ENCODE assay signal across 8 cellular contexts in genomic region chr15:83066034-83066760, GRCh38. TPM values are rescaled to one million over a fixed set of nuclear protein-coding genes. Genes with fewer than 3 reads are reported as not detected.
DNase-seq lines count a peak whose midpoint lies in the region; ATAC-seq and TF ChIP-seq lines count a peak whose summit lies in the region.

No MANE protein-coding gene starts in this region.

- DNase-seq in left ventricle myocardium inferior (peak; percentile 25), Right ventricle myocardium inferior (ENCODE audit: missing footprints) (no peak), activated B cell treated with CpG ODN at 0.5 μM for 24 hours (no peak), iPS DF 6.9 (ENCODE audit: low read depth, low spot score) (no peak), GM13977 (ENCODE audit: low spot score) (no peak), mucosa of gallbladder (ENCODE audit: low spot score) (no peak)
- DNase-seq in stimulated activated effector memory CD8-positive, alpha-beta T cell treated with anti-CD3 and anti-CD28 coated beads, Interleukin-12 subunit alpha, Interleukin-12 subunit beta, amount 100 ng/mL, for 72 hours (ENCODE audit: low spot score in 2 of 2), result no peak

- H3K4me1 ChIP-seq in left ventricle myocardium inferior (peaks cover 64% of the 10 kb centered on the region), iPS DF 6.9 (ENCODE audit: control insufficient read depth, insufficient read depth, low read length) (peaks cover 2% of the 10 kb centered on the region; the same call in 1 of the 2 replicates)

- intact Hi-C loops in left ventricle myocardium inferior (cut with micrococcal nuclease), result no loop called here
- intact Hi-C loops in Right ventricle myocardium inferior (cut with DNase I), result loop anchor here (2.0 to 5.0 kb wide), 3 partner anchors 41 to 141 kb away; partner anchors contain the start of genes C15orf40, HDGFL3 and TM6SF1
- intact Hi-C loops in activated B cell treated with CpG ODN at 0.5 μM for 24 hours (cut with micrococcal nuclease), result no loop called here

- peaks cover 8% of the 10 kb centered on the region for H3K36me3 Mint-ChIP-seq in activated B cell treated with CpG ODN at 0.5 μM for 24 hours (ENCODE audit: low read depth)
- peaks cover 14% of the 10 kb centered on the region for H3K36me3 Mint-ChIP-seq in stimulated activated effector memory CD8-positive, alpha-beta T cell treated with anti-CD3 and anti-CD28 coated beads, Interleukin-12 subunit alpha, Interleukin-12 subunit beta, amount 100 ng/mL, for 72 hours

- in situ Hi-C loops in GM13977 (cut with MboI; ENCODE audit: low pct_unique_long_range_greater_than_20kb, low sequenced_read_pairs, unreplicated experiment), result no loop called here

- no peaks in the 10 kb centered on the region for H3K36me3 ChIP-seq in left ventricle myocardium inferior
- no peaks in the 10 kb centered on the region for H3K36me3 ChIP-seq in iPS DF 6.9 (ENCODE audit: control insufficient read depth, insufficient read depth, low read length)

- H3K27me3 Mint-ChIP-seq in activated B cell treated with CpG ODN at 0.5 μM for 24 hours, result no peaks in the 10 kb centered on the region

- CTCF ChIA-PET in activated B cell treated with CpG ODN at 0.5 μM for 24 hours (lab: Charles Lee), result interaction anchor here (0.8 to 1.0 kb wide), 3 partner anchors 8 to 526 kb away, joined by 3 to 4 read pairs (median 4); partner anchors contain the start of genes C15orf40 and RPS17

- ATAC-seq in Right ventricle myocardium inferior (no peak), activated B cell treated with CpG ODN at 0.5 μM for 24 hours (ENCODE audit: low read depth) (no peak), GM18870 (IDR thresholded peaks at IDR 0.05; ENCODE audit: unreplicated experiment) (no peak)
- no peak for ATAC-seq in stimulated activated effector memory CD8-positive, alpha-beta T cell treated with anti-CD3 and anti-CD28 coated beads, Interleukin-12 subunit alpha, Interleukin-12 subunit beta, amount 100 ng/mL, for 72 hours

- H3K4me3 Mint-ChIP-seq in activated B cell treated with CpG ODN at 0.5 μM for 24 hours, result peak overlapping the region; percentile 87
- H3K4me3 Mint-ChIP-seq in stimulated activated effector memory CD8-positive, alpha-beta T cell treated with anti-CD3 and anti-CD28 coated beads, Interleukin-12 subunit alpha, Interleukin-12 subunit beta, amount 100 ng/mL, for 72 hours, result no peak overlapping the region

- H3K4me3 ChIP-seq in left ventricle myocardium inferior, result peak overlapping the region; percentile 95
- H3K4me3 ChIP-seq in iPS DF 6.9 (ENCODE audit: low read length), result peak overlapping the region; percentile 89; the same call in 1 of the 2 replicates

- H3K27ac ChIP-seq in left ventricle myocardium inferior (replicated peaks) (peak overlapping the region; percentile 99), iPS DF 6.9 (ENCODE audit: low read length) (no peak overlapping the region)

- H3K9me3 Mint-ChIP-seq in activated B cell treated with CpG ODN at 0.5 μM for 24 hours, result no peaks in the 10 kb centered on the region
- H3K9me3 Mint-ChIP-seq in stimulated activated effector memory CD8-positive, alpha-beta T cell treated with anti-CD3 and anti-CD28 coated beads, Interleukin-12 subunit alpha, Interleukin-12 subunit beta, amount 100 ng/mL, for 72 hours, result no peaks in the 10 kb centered on the region

- H3K27ac Mint-ChIP-seq in activated B cell treated with CpG ODN at 0.5 μM for 24 hours, result peak overlapping the region; percentile 63
- H3K27ac Mint-ChIP-seq in stimulated activated effector memory CD8-positive, alpha-beta T cell treated with anti-CD3 and anti-CD28 coated beads, Interleukin-12 subunit alpha, Interleukin-12 subunit beta, amount 100 ng/mL, for 72 hours, result peak overlapping the region; percentile 77

- POLR2A ChIA-PET in activated B cell treated with CpG ODN at 0.5 μM for 24 hours (lab: Charles Lee), result interaction anchor here (0.6 to 3.4 kb wide), 9 partner anchors 42 to 1918 kb away, joined by 3 to 24 read pairs (median 9); partner anchors contain the start of genes C15orf40, RAMAC, RPS17 and TM6SF1

- TF ChIP-seq CTCF in left ventricle myocardium inferior (IDR thresholded peaks at IDR 0.05; ENCODE audit: borderline replicate concordance) (no peak), activated B cell treated with CpG ODN at 0.5 μM for 24 hours (IDR thresholded peaks at IDR 0.05) (no peak), GM13977 (IDR thresholded peaks at IDR 0.05; ENCODE audit: extremely low read depth, insufficient read depth, missing control alignments) (no peak)

- H3K27me3 ChIP-seq in left ventricle myocardium inferior (ENCODE audit: low read depth), result no peaks in the 10 kb centered on the region
- no peaks in the 10 kb centered on the region for H3K27me3 ChIP-seq in iPS DF 6.9 (ENCODE audit: control insufficient read depth, insufficient read depth, low read length)

- WGBS in iPS DF 6.9 (ENCODE audit: insufficient coverage, insufficient read length), result no CpG with 5 or more reads among the region's 46 CpGs

- peaks cover 9% of the 10 kb centered on the region for H3K4me1 Mint-ChIP-seq in activated B cell treated with CpG ODN at 0.5 μM for 24 hours
- H3K4me1 Mint-ChIP-seq in stimulated activated effector memory CD8-positive, alpha-beta T cell treated with anti-CD3 and anti-CD28 coated beads, Interleukin-12 subunit alpha, Interleukin-12 subunit beta, amount 100 ng/mL, for 72 hours, result peaks cover 22% of the 10 kb centered on the region

- H3K9me3 ChIP-seq in left ventricle myocardium inferior (replicated peaks) (peaks cover 6% of the 10 kb centered on the region), iPS DF 6.9 (ENCODE audit: control insufficient read depth, insufficient read depth, low read length) (no peaks in the 10 kb centered on the region)

RNA-seq across cellular contexts. Expression of gene BTBD1, which starts 0.9 kb away (rescaled TPM):
- total RNA-seq in left ventricle myocardium inferior (169 TPM), Right ventricle myocardium inferior (150 TPM), activated B cell treated with CpG ODN at 0.5 μM for 24 hours (47.9 and 54.2 TPM in 2 replicates), mucosa of gallbladder (48.6 TPM)

RNA-seq across cellular contexts. Expression of gene TM6SF1, which starts 41.2 kb away (rescaled TPM):
- 4.7 TPM for total RNA-seq in left ventricle myocardium inferior
- total RNA-seq in Right ventricle myocardium inferior, result 5.0 TPM
- 3.9 and 4.1 TPM in 2 replicates for total RNA-seq in activated B cell treated with CpG ODN at 0.5 μM for 24 hours
- total RNA-seq in mucosa of gallbladder, result 7.2 TPM

RNA-seq across cellular contexts. Expression of gene C15orf40, which starts 54.8 kb away (rescaled TPM):
- total RNA-seq in left ventricle myocardium inferior (10.4 TPM), Right ventricle myocardium inferior (11.1 TPM), activated B cell treated with CpG ODN at 0.5 μM for 24 hours (33.3 and 41.9 TPM in 2 replicates), mucosa of gallbladder (22.3 TPM)
